ENCODE assay signal across 8 cellular contexts in the genomic region with DNA sequence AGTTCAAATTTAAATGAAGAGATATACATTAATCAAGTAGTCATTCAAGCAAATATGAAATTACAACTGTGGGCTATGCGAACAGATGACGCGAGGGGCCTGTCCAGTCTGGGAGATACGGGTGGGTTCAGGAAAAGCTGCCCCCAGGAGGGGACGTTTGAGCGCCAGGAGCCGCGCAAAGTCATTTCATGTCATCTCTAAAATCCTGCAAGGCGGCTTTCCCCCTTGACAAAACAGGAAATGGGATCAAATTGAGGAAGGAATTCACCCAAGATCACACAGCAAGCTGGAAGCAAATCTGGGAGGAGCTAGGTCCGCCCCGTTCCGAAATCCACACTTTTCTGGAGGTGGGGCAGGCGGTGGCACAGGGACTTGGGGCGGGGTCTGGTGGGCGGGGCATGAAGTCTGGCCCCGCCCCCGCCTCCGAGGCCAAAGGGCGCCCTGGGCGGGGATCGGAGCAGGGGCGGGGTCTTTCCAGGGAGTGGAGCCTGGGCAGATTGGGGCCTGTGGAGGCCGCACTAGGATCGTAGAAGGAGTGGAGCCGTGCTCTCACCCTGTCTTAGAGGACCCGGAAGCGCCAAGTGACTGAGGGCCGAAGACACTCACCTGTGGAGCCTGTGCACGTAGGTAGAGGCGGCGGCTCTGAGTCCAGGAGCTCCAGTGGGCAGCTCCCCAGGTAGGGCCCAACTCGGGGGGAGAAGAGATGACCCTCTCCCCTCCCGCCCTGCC.
DNase-seq lines count a peak whose midpoint lies in the region; TF ChIP-seq lines count a peak whose summit lies in the region.

LPIN3 (plus strand) TSS at position 495 of the 729 bp plus-strand sequence. CDS start 4,983 bp downstream, outside the sequence.

- H3K27ac ChIP-seq in HUES6 (ENCODE audit: low read depth, low read length) (no peak within 1 kb of the TSS), RWPE1 (peak within 1 kb of the TSS; percentile 83), neutrophil (no peak within 1 kb of the TSS), tibial artery (peak within 1 kb of the TSS; percentile 82 to 84)

- CTCF ChIA-PET in RWPE1 (lab: Yijun Ruan, JAX) = interaction anchor here (0.5 to 5.4 kb wide), 47 partner anchors 9 to 1482 kb away, joined by 3 to 96 read pairs (median 4); no protein-coding TSS in a partner anchor

- H3K9me3 ChIP-seq in HUES6 (ENCODE audit: control insufficient read depth, insufficient read depth, low read depth, low read length) = no peaks in the 10 kb centered on the region
- H3K9me3 ChIP-seq in neutrophil = no peaks in the 10 kb centered on the region
- H3K9me3 ChIP-seq in tibial artery = no peaks in the 10 kb centered on the region

- H3K36me3 ChIP-seq in HUES6 (ENCODE audit: control insufficient read depth, insufficient read depth, low read length) = no peaks in the 10 kb centered on the region
- H3K36me3 ChIP-seq in neutrophil = no peaks in the 10 kb centered on the region
- H3K36me3 ChIP-seq in tibial artery = peaks cover 0 to 6% (median 0%) of the 10 kb centered on the region in 3 donors

- peak within 1 kb of the TSS; percentile 23 for H3K4me3 ChIP-seq in GM12865 (ENCODE audit: low read depth, low read length)
- peak within 1 kb of the TSS; percentile 56 for H3K4me3 ChIP-seq in HUES6 (ENCODE audit: low read depth, low read length)
- no peak within 1 kb of the TSS for H3K4me3 ChIP-seq in neutrophil (ENCODE audit: low read depth in 1 of 2, low read length in 1 of 2)
- H3K4me3 ChIP-seq in tibial artery = peak within 1 kb of the TSS; percentile 45 to 57

- H3K4me1 ChIP-seq in HUES6 (ENCODE audit: control insufficient read depth, insufficient read depth, low read length) (peaks cover 13% of the 10 kb centered on the region), neutrophil (ENCODE audit: control insufficient read depth in 1 of 2, insufficient read depth in 1 of 2, low read depth in 1 of 2, low read length in 1 of 2) (peaks cover 0 to 12% of the 10 kb centered on the region in 2 experiments), tibial artery (peaks cover 0 to 45% (median 25%) of the 10 kb centered on the region in 4 donors)

- intact Hi-C loops in tibial artery (cut with DNase I; ENCODE audit: low total_unique reads) = loop anchor here (2.0 kb wide), 1 partner anchor 168 kb away; no protein-coding TSS in a partner anchor

- POLR2A ChIA-PET in RWPE1 (lab: Yijun Ruan, JAX; ENCODE audit: low non-redundant PET) = interaction anchor here (0.6 to 1.4 kb wide), 3 partner anchors 80 to 352 kb away, joined by 3 read pairs; no protein-coding TSS in a partner anchor

- H3K27me3 ChIP-seq in HUES6 (ENCODE audit: control insufficient read depth, insufficient read depth, low read length) (peaks cover 10% of the 10 kb centered on the region), neutrophil (peaks cover 62% of the 10 kb centered on the region), tibial artery (no peaks in the 10 kb centered on the region)

- no peak within 1 kb of the TSS for H3K9ac ChIP-seq in HUES6 (ENCODE audit: low read length)

- DNase-seq in GM12865 (ENCODE audit: low read depth) (peak; percentile 57), RWPE1 (ENCODE audit: low spot score) (peak; percentile 100), globus pallidus (ENCODE audit: low spot score) (peak; percentile 35), tibial artery (peak; percentile 85 to 95), NCI-H446 treated with DMSO at 0.1 percent for 48 hours (lab: John Stamatoyannopoulos, UW) (no peak)
- peak; percentile 53 for DNase-seq in activated naive CD4-positive, alpha-beta T cell treated with anti-CD3 and anti-CD28 coated beads, Interleukin-2, amount 50 U/mL, for 16 hours

- TF ChIP-seq CTCF in GM12865 (IDR thresholded peaks at IDR 0.05; ENCODE audit: insufficient read depth, low read depth, low read length, missing control alignments) (no peak), RWPE1 (conservative IDR thresholded peaks at IDR 0.05; ENCODE audit: low read depth) (peak; percentile 72), neutrophil (IDR thresholded peaks at IDR 0.05) (peak; percentile 13), tibial artery (IDR thresholded peaks at IDR 0.05) (no peak)

Comparison
In these comparisons a context has a peak if more than half of its experiments do, and no peak if none do; other contexts are left out.
1. H3K4me3 ChIP-seq: peak in GM12865 (single experiment), HUES6 (single experiment) and tibial artery (2 of 2); none in neutrophil (0 of 2).
2. CTCF ChIP-seq: peak in RWPE1 (single experiment) and neutrophil (single experiment); none in GM12865 (single experiment) and tibial artery (0 of 2).
3. H3K27ac ChIP-seq: peak in RWPE1 (single experiment) and tibial artery (2 of 2); none in HUES6 (single experiment) and neutrophil (single experiment).